Comparison of ENCODE assay signal across 7 cellular contexts in the genomic region with DNA sequence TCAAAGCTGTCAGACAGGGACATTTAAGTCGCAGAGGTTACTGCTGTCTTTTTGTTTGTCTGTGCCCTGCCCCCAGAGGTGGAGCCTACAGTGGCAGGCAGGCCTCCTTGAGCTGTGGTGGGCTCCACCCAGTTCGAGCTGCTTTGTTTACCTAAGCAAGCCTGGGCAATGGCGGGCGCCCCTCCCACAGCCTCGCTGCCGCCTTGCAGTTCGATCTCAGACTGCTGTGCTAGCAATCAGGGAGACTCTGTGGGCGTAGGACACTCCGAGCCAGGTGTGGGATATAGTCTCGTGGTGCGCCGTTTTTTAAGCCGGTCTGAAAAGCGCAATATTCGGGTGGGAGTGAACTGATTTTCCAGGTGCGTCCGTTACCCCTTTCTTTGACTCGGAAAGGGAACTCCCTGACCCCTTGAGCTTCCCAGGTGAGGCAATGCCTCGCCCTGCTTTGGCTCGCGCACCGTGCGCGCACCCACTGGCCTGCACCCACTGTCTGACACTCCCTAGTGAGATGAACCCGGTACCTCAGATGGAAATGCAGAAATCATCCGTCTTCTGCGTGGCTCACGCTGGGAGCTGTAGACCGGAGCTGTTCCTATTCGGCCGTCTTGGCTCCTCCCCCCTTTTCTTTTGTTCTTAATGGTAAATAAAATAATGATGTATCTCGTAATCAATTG. TPM values are rescaled to one million over a fixed set of nuclear protein-coding genes. Genes with fewer than 3 reads are reported as not detected.
"Had no signal": no experiment of that assay in that cellular context is flagged by ENCODE, and none has a peak within 500 bp of the region (broad histone marks: within the 10 kb centered on the region; RNA-seq: fewer than 3 reads in every experiment).

No MANE protein-coding gene starts in this region.

RNA-seq across cellular contexts. Expression of a gene that starts 25.1 kb away (rescaled TPM):
- total RNA-seq: activated CD4-positive, alpha-beta memory T cell treated with anti-CD3 and anti-CD28 coated beads for 36 hours; activated CD4-positive, alpha-beta T cell treated with anti-CD3 and anti-CD28 coated beads, Interleukin-2, amount 10 ng/mL, durations not matched to agents 7 days and 5 days; activated naive CD4-positive, alpha-beta T cell treated with anti-CD3 and anti-CD28 coated beads, Interleukin-2, amount 50 U/mL, for 72 hours; activated T-cell treated with anti-CD3 and anti-CD28 coated beads, Interleukin-2, amount 50 U/mL, for 4 hours; bronchial epithelial cell; PC-3; T-cell had no signal
